ENCODE assay signal across 11 cellular contexts in genomic region chr6:38350882-38351281, GRCh38.
DNase-seq lines count a peak whose midpoint lies in the region; ATAC-seq and TF ChIP-seq lines count a peak whose summit lies in the region.
"Had no signal": no experiment of that assay in that cellular context is flagged by ENCODE, and none has a peak within 500 bp of the region (broad histone marks: within the 10 kb centered on the region; RNA-seq: fewer than 3 reads in every experiment).

No MANE protein-coding gene starts in this region.

- no peak overlapping the region for H4K91ac ChIP-seq in H9 (ENCODE audit: insufficient read length, low read depth, low read length)

- H3K27me3 Mint-ChIP-seq in H9 (ENCODE audit: low read depth): no peaks in the 10 kb centered on the region

- no CpG with 5 or more reads among the region's 1 CpG for WGBS in H9 (ENCODE audit: extremely low coverage, insufficient read length, low lambda C conversion rate)

- H3K9ac ChIP-seq in H9 (ENCODE audit: extremely low read depth, insufficient read length, low read length): no peak overlapping the region

- no peak overlapping the region for H2BK120ac ChIP-seq in H9 (ENCODE audit: low read depth, low read length, poor library complexity, severe bottlenecking)

- no peak overlapping the region for H3T11ph ChIP-seq in H9 (ENCODE audit: low read length)

- no peak overlapping the region for H4K8ac ChIP-seq in H9 (replicated peaks; ENCODE audit: insufficient read length, low read depth, low read length)

- no peak overlapping the region for H3K4ac ChIP-seq in H9 (ENCODE audit: low read depth, low read length)

- H2BK15ac ChIP-seq in H9 (ENCODE audit: low read depth, low read length): no peak overlapping the region

- no peak overlapping the region for H2BK20ac ChIP-seq in H9 (ENCODE audit: low read depth, low read length, poor library complexity, severe bottlenecking)

- no peak overlapping the region for H3K4me3 Mint-ChIP-seq in H9

- no peaks in the 10 kb centered on the region for H3K79me2 ChIP-seq in H9 (ENCODE audit: insufficient read depth, low read length)

- H3K23me2 ChIP-seq in H9 (ENCODE audit: insufficient read length, low read depth, low read length, poor library complexity, severe bottlenecking): no peaks in the 10 kb centered on the region

- H3K27ac ChIP-seq in H9 (ENCODE audit: insufficient read length, low read depth, low read length): no peak overlapping the region

- TF ChIP-seq CTCF in H9 (conservative IDR thresholded peaks at IDR 0.05): no peak
- TF ChIP-seq CTCF in retinal pigment epithelial cell (conservative IDR thresholded peaks at IDR 0.05; ENCODE audit: low read depth, low read length): no peak

- peaks cover 24 to 28% of the 10 kb centered on the region in 2 experiments for H3K4me1 Mint-ChIP-seq in H9

- no peak overlapping the region for H3K23ac ChIP-seq in H9 (ENCODE audit: insufficient read length, low read depth, low read length)

- H3K27me3 ChIP-seq in H9 (ENCODE audit: insufficient read depth, low read length): no peaks in the 10 kb centered on the region

- H4K5ac ChIP-seq in H9 (ENCODE audit: insufficient read length, low read depth, low read length): no peak overlapping the region

- H3K36me3 Mint-ChIP-seq in H9 (ENCODE audit: insufficient read depth in 1 of 3, low read depth in 3 of 3): no peaks in the 10 kb centered on the region

- H3K4me1 ChIP-seq in H9 (ENCODE audit: insufficient read depth, low read length): peaks cover 8% of the 10 kb centered on the region

- H2BK5ac ChIP-seq in H9 (ENCODE audit: insufficient read length, low read length): no peak overlapping the region

- H3K9me3 Mint-ChIP-seq in H9: no peaks in the 10 kb centered on the region

- H3K27ac Mint-ChIP-seq in H9: peak overlapping the region in 1 of 3 experiments; percentile 70; a peak in 1 of 7 replicates

- H3K9me3 ChIP-seq in H9 (ENCODE audit: control insufficient read depth, low read depth, low read length): no peaks in the 10 kb centered on the region

- peak overlapping the region; percentile 27 for H3K18ac ChIP-seq in H9 (ENCODE audit: insufficient read length, low read depth, low read length)

- no peaks in the 10 kb centered on the region for H3K79me1 ChIP-seq in H9 (ENCODE audit: insufficient read depth, low read depth, low read length, poor library complexity, severe bottlenecking)

- H4K20me1 ChIP-seq in H9 (ENCODE audit: control insufficient read depth, insufficient read depth, insufficient read length): no peaks in the 10 kb centered on the region

- H3K4me3 ChIP-seq in retinal pigment epithelial cell (ENCODE audit: low read length): no peak overlapping the region

- ATAC-seq in HG03354 (IDR thresholded peaks at IDR 0.05; ENCODE audit: poor library complexity, severe bottlenecking, unreplicated experiment) (no peak), GM19035 (IDR thresholded peaks at IDR 0.05; ENCODE audit: unreplicated experiment) (no peak)

- H3K56ac ChIP-seq in H9 (ENCODE audit: insufficient read length, low read depth, low read length): no peak overlapping the region

- no peak overlapping the region for H3K14ac ChIP-seq in H9 (ENCODE audit: insufficient read depth, low read length)

- H2AK5ac ChIP-seq in H9 (ENCODE audit: insufficient read length, low read length): no peak overlapping the region

- no peak for DNase-seq in H9
- DNase-seq in amniotic stem cell (lab: John Stamatoyannopoulos, UW): peak; percentile 37
- peak; percentile 42 for DNase-seq in hepatic stellate cell (ENCODE audit: low spot score)
- DNase-seq in retinal pigment epithelial cell (ENCODE audit: low read depth): peak; percentile 51
- DNase-seq in activated CD8-positive, alpha-beta memory T cell treated with anti-CD3 and anti-CD28 coated beads, Interleukin-2, amount 50 U/mL, for 48 hours: no peak
- DNase-seq in germinal center (ENCODE audit: low spot score): no peak
- DNase-seq: aorta, MM.1S, SW 1271 had no signal

- no peak overlapping the region for H3K4me2 ChIP-seq in H9 (ENCODE audit: insufficient read depth, insufficient read length, low read length)

- no peak overlapping the region for H2BK12ac ChIP-seq in H9 (ENCODE audit: insufficient read length, low read depth, low read length)

- H2AFZ ChIP-seq in H9 (ENCODE audit: low read length): no peak overlapping the region

Comparison
In these comparisons a context has a peak if more than half of its experiments do, and no peak if none do; other contexts are left out.
1. DNase-seq: peak in amniotic stem cell (single experiment), hepatic stellate cell (single experiment) and retinal pigment epithelial cell (single experiment); none in H9 (single experiment), activated CD8-positive, alpha-beta memory T cell treated with anti-CD3 and anti-CD28 coated beads, Interleukin-2, amount 50 U/mL, for 48 hours (single experiment) and germinal center (single experiment).